In genomic region chr10:132392184-132392800, GRCh38 we compare ENCODE assay signal across 24 cellular contexts. TPM values are rescaled to one million over a fixed set of nuclear protein-coding genes. Genes with fewer than 3 reads are reported as not detected.
A peak's percentile ranks its signal among the peaks of the same experiment; 100 is the strongest.
DNase-seq lines count a peak whose midpoint lies in the region; ATAC-seq and TF ChIP-seq lines count a peak whose summit lies in the region.
"Had no signal": no experiment of that assay in that cellular context is flagged by ENCODE, and none has a peak within 500 bp of the region (broad histone marks: within the 10 kb centered on the region; RNA-seq: fewer than 3 reads in every experiment).

No MANE protein-coding gene starts in this region.

- H3K27me3 Mint-ChIP-seq in activated naive CD4-positive, alpha-beta T cell treated with anti-CD3 and anti-CD28 coated beads, Interleukin-2, amount 50 U/mL, for 24 hours = no peaks in the 10 kb centered on the region
- H3K27me3 Mint-ChIP-seq in T-helper 2 cell treated with Interferon-gamma antibody and Interleukin-4, amounts not matched to agents 5 μg/mL and 100 μg/mL, for 36 hours (ENCODE audit: low read depth) = peaks cover 10% of the 10 kb centered on the region
- no peaks in the 10 kb centered on the region for H3K27me3 Mint-ChIP-seq in natural killer cell (ENCODE audit: low read depth in 2 of 2)
- H3K27me3 Mint-ChIP-seq: T-cell had no signal

- no peak for ATAC-seq in natural killer cell
- no peak for ATAC-seq in HG03108 (IDR thresholded peaks at IDR 0.05; ENCODE audit: unreplicated experiment)
- ATAC-seq in GM18520 (IDR thresholded peaks at IDR 0.05; ENCODE audit: unreplicated experiment) = no peak
- ATAC-seq: K562, T-cell had no signal

- H3K27ac Mint-ChIP-seq in activated naive CD4-positive, alpha-beta T cell treated with anti-CD3 and anti-CD28 coated beads, Interleukin-2, amount 50 U/mL, for 24 hours = peak overlapping the region; percentile 10
- H3K27ac Mint-ChIP-seq in T-helper 2 cell treated with Interferon-gamma antibody and Interleukin-4, amounts not matched to agents 5 μg/mL and 100 μg/mL, for 36 hours = peak overlapping the region; percentile 58
- peak overlapping the region; percentile 57 to 86 for H3K27ac Mint-ChIP-seq in natural killer cell

- H3K36me3 ChIP-seq in transverse colon = no peaks in the 10 kb centered on the region
- H3K36me3 ChIP-seq: BLaER1, prostate gland, stomach had no signal

- no peak for DNase-seq in activated naive CD4-positive, alpha-beta T cell (lab: John Stamatoyannopoulos, UW)
- no peak for DNase-seq in T-helper 2 cell treated with Interferon-gamma antibody and Interleukin-4, amounts not matched to agents 5 μg/mL and 100 μg/mL, for 36 hours (ENCODE audit: low spot score)
- DNase-seq in natural killer cell (no peak), transverse colon (peak; percentile 0)
- no peak for DNase-seq in central memory CD4-positive, alpha-beta T cell
- DNase-seq: activated CD4-positive, alpha-beta T cell treated with anti-CD3 and anti-CD28 coated beads, Interleukin-2, amount 50 U/mL, for 1 hour; activated CD8-positive, alpha-beta memory T cell treated with anti-CD3 and anti-CD28 coated beads, Interleukin-2, amount 50 U/mL, for 48 hours; DMS 273 treated with DMSO at 0.1 percent for 48 hours; hypothalamus; NCI-H1694 treated with DMSO at 0.1 percent for 48 hours; NCI-H2227 treated with DMSO at 0.1 percent for 48 hours; NCI-H774; SIG-M5; T-cell had no signal

- WGBS in transverse colon (ENCODE audit: low coverage in 1 of 2), 2 donors = 91 to 95% methylated on average over 2 of the region's 2 CpGs

- TF ChIP-seq CTCF in natural killer cell (IDR thresholded peaks at IDR 0.05) (no peak), transverse colon (IDR thresholded peaks at IDR 0.05) (no peak)

- no peak overlapping the region for H3K27ac ChIP-seq in transverse colon
- H3K27ac ChIP-seq: BLaER1, prostate gland had no signal

- H3K4me1 ChIP-seq in transverse colon = peaks cover 10 to 26% (median 22%) of the 10 kb centered on the region in 4 donors
- H3K4me1 ChIP-seq: prostate gland had no signal

- TF ChIP-seq POLR2A in transverse colon (IDR thresholded peaks at IDR 0.05) = no peak

- H3K4me3 ChIP-seq in transverse colon = no peak overlapping the region
- H3K4me3 ChIP-seq: BLaER1, dorsolateral prefrontal cortex, K562, lung, prostate gland, skin epidermis, stomach had no signal

- H3K9me3 ChIP-seq in transverse colon = no peaks in the 10 kb centered on the region
- H3K9me3 ChIP-seq: BLaER1, prostate gland, stomach had no signal

- intact Hi-C loops in natural killer cell (cut with micrococcal nuclease) = loop anchor here (10.0 kb wide), 1 partner anchor 183 kb away; no protein-coding TSS in a partner anchor
- intact Hi-C loops in transverse colon (cut with DNase I; ENCODE audit: low total_unique reads) = loop anchor here (2.0 kb wide), 1 partner anchor 59 kb away; no protein-coding TSS in a partner anchor

- peaks cover 3% of the 10 kb centered on the region for H3K4me1 Mint-ChIP-seq in activated naive CD4-positive, alpha-beta T cell treated with anti-CD3 and anti-CD28 coated beads, Interleukin-2, amount 50 U/mL, for 24 hours
- H3K4me1 Mint-ChIP-seq in T-helper 2 cell treated with Interferon-gamma antibody and Interleukin-4, amounts not matched to agents 5 μg/mL and 100 μg/mL, for 36 hours (ENCODE audit: low read depth) = peaks cover 3% of the 10 kb centered on the region
- H3K4me1 Mint-ChIP-seq in natural killer cell = peaks cover 5 to 42% of the 10 kb centered on the region in 2 donors

- H3K27me3 ChIP-seq in transverse colon = no peaks in the 10 kb centered on the region
- H3K27me3 ChIP-seq: dorsolateral prefrontal cortex, stomach had no signal

- no peaks in the 10 kb centered on the region for H3K36me3 Mint-ChIP-seq in activated naive CD4-positive, alpha-beta T cell treated with anti-CD3 and anti-CD28 coated beads, Interleukin-2, amount 50 U/mL, for 24 hours
- no peaks in the 10 kb centered on the region for H3K36me3 Mint-ChIP-seq in T-helper 2 cell treated with Interferon-gamma antibody and Interleukin-4, amounts not matched to agents 5 μg/mL and 100 μg/mL, for 36 hours (ENCODE audit: low read depth)
- H3K36me3 Mint-ChIP-seq in natural killer cell = no peaks in the 10 kb centered on the region
- H3K36me3 Mint-ChIP-seq: T-cell had no signal

- TF ChIP-seq EP300 in transverse colon (IDR thresholded peaks at IDR 0.05; ENCODE audit: low read depth) = no peak

- no peak overlapping the region for H3K4me3 Mint-ChIP-seq in activated naive CD4-positive, alpha-beta T cell treated with anti-CD3 and anti-CD28 coated beads, Interleukin-2, amount 50 U/mL, for 24 hours
- H3K4me3 Mint-ChIP-seq in T-helper 2 cell treated with Interferon-gamma antibody and Interleukin-4, amounts not matched to agents 5 μg/mL and 100 μg/mL, for 36 hours = no peak overlapping the region
- H3K4me3 Mint-ChIP-seq in natural killer cell = peak overlapping the region; percentile 14
- H3K4me3 Mint-ChIP-seq: T-cell had no signal

- in situ Hi-C loops in transverse colon (cut with MboI; ENCODE audit: low pct_ligation_motif_present in 1 of 4, low pct_unique_long_range_greater_than_20kb in 1 of 4, low sequenced_read_pairs in 3 of 4) = loop anchor here in 3 of 4 donors (5.0 to 25.0 kb wide), 3 partner anchors 60 to 245 kb away; partner anchors contain the start of gene INPP5A (in 2 of the 3)

- no peaks in the 10 kb centered on the region for H3K9me3 Mint-ChIP-seq in activated naive CD4-positive, alpha-beta T cell treated with anti-CD3 and anti-CD28 coated beads, Interleukin-2, amount 50 U/mL, for 24 hours
- peaks cover 9% of the 10 kb centered on the region for H3K9me3 Mint-ChIP-seq in T-helper 2 cell treated with Interferon-gamma antibody and Interleukin-4, amounts not matched to agents 5 μg/mL and 100 μg/mL, for 36 hours
- H3K9me3 Mint-ChIP-seq in natural killer cell = peaks cover 5 to 8% of the 10 kb centered on the region in 2 donors

RNA-seq across cellular contexts. Expression of gene PWWP2B, which starts 4.7 kb away (rescaled TPM):
- 10 to 100 TPM; 23.7 to 29.5 (median 24.4) TPM for total RNA-seq in natural killer cell
- total RNA-seq in transverse colon = 100 to 1,000 TPM in 1 of 4 donors, 10 to 100 TPM in 3; 45.9 to 129 (median 61.2) TPM

Comparison
In these comparisons a context has a peak if more than half of its experiments do, and no peak if none do; other contexts are left out.
1. H3K27ac Mint-ChIP-seq: peak in every context shown above with its lines; median percentile 72 in natural killer cell; 58 in T-helper 2 cell treated with Interferon-gamma antibody and Interleukin-4, amounts not matched to agents 5 μg/mL and 100 μg/mL, for 36 hours; 10 in activated naive CD4-positive, alpha-beta T cell treated with anti-CD3 and anti-CD28 coated beads, Interleukin-2, amount 50 U/mL, for 24 hours.